Comparison of ENCODE assay signal across 15 cellular contexts in the genomic region with DNA sequence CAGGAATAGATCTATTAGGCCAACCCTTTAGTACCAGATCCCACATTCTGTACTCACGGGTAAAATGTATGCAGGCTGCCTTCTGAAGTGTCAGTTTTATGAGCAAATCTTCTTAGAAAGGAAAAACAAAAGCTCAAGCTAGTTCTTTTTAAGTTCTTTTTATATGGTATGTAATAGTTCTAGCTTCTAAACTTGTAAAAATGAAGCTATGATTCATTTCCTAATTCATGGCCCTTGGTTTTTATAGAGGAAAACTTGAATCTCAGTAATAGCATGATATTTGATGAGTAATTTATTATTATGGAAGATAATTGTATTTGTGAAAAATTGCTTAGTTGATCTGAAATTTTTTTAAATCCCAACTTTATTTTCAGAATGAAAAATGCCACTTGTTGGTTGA. TPM values are rescaled to one million over a fixed set of nuclear protein-coding genes. Genes with fewer than 3 reads are reported as not detected.
DNase-seq lines count a peak whose midpoint lies in the region; ATAC-seq and TF ChIP-seq lines count a peak whose summit lies in the region.
"Had no signal": no experiment of that assay in that cellular context is flagged by ENCODE, and none has a peak within 500 bp of the region (broad histone marks: within the 10 kb centered on the region; RNA-seq: fewer than 3 reads in every experiment).

No MANE protein-coding gene starts in this region.

- no peaks in the 10 kb centered on the region for H3K9me3 Mint-ChIP-seq in activated T-cell treated with anti-CD3 and anti-CD28 coated beads, Interleukin-2, amount 50 U/mL, for 24 hours
- H3K9me3 Mint-ChIP-seq in stimulated activated effector memory CD8-positive, alpha-beta T cell treated with anti-CD3 and anti-CD28 coated beads, Interleukin-12 subunit alpha, Interleukin-12 subunit beta, amount 100 ng/mL, for 72 hours = no peaks in the 10 kb centered on the region
- no peaks in the 10 kb centered on the region for H3K9me3 Mint-ChIP-seq in neural progenitor cell
- H3K9me3 Mint-ChIP-seq: CD4-positive, alpha-beta T cell; GM23338 had no signal

- ATAC-seq in stimulated activated effector memory CD8-positive, alpha-beta T cell treated with anti-CD3 and anti-CD28 coated beads, Interleukin-12 subunit alpha, Interleukin-12 subunit beta, amount 100 ng/mL, for 72 hours = no peak
- ATAC-seq: GM23338 had no signal

- no peak overlapping the region for H3K27ac ChIP-seq in neural progenitor cell
- H3K27ac ChIP-seq: 22Rv1 had no signal

- TF ChIP-seq CTCF in neural progenitor cell (IDR thresholded peaks at IDR 0.05) = no peak

- H3F3A ChIP-seq in neural progenitor cell (ENCODE audit: low read depth) = no peaks in the 10 kb centered on the region

- H3K4me1 ChIP-seq in neural progenitor cell = no peaks in the 10 kb centered on the region

- peaks cover 35% of the 10 kb centered on the region for H3K4me1 Mint-ChIP-seq in activated T-cell treated with anti-CD3 and anti-CD28 coated beads, Interleukin-2, amount 50 U/mL, for 24 hours (ENCODE audit: low read depth)
- H3K4me1 Mint-ChIP-seq in stimulated activated effector memory CD8-positive, alpha-beta T cell treated with anti-CD3 and anti-CD28 coated beads, Interleukin-12 subunit alpha, Interleukin-12 subunit beta, amount 100 ng/mL, for 72 hours = peaks cover 19% of the 10 kb centered on the region
- H3K4me1 Mint-ChIP-seq in neural progenitor cell = no peaks in the 10 kb centered on the region

- no peak overlapping the region for H3K4me3 ChIP-seq in neural progenitor cell
- H3K4me3 ChIP-seq: GM23338 had no signal

- H3K27ac Mint-ChIP-seq in activated T-cell treated with anti-CD3 and anti-CD28 coated beads, Interleukin-2, amount 50 U/mL, for 24 hours = peak overlapping the region; percentile 52
- H3K27ac Mint-ChIP-seq in stimulated activated effector memory CD8-positive, alpha-beta T cell treated with anti-CD3 and anti-CD28 coated beads, Interleukin-12 subunit alpha, Interleukin-12 subunit beta, amount 100 ng/mL, for 72 hours = peak overlapping the region; percentile 49
- H3K27ac Mint-ChIP-seq in neural progenitor cell = no peak overlapping the region
- H3K27ac Mint-ChIP-seq: GM23338 had no signal

- H3K27me3 Mint-ChIP-seq in activated T-cell treated with anti-CD3 and anti-CD28 coated beads, Interleukin-2, amount 50 U/mL, for 24 hours = no peaks in the 10 kb centered on the region
- H3K27me3 Mint-ChIP-seq in neural progenitor cell (ENCODE audit: insufficient read depth, low read depth) = no peaks in the 10 kb centered on the region
- H3K27me3 Mint-ChIP-seq: CD4-positive, alpha-beta T cell had no signal

- H3K36me3 Mint-ChIP-seq in activated T-cell treated with anti-CD3 and anti-CD28 coated beads, Interleukin-2, amount 50 U/mL, for 24 hours (ENCODE audit: low read depth) = peaks cover 92% of the 10 kb centered on the region
- H3K36me3 Mint-ChIP-seq in stimulated activated effector memory CD8-positive, alpha-beta T cell treated with anti-CD3 and anti-CD28 coated beads, Interleukin-12 subunit alpha, Interleukin-12 subunit beta, amount 100 ng/mL, for 72 hours = peaks cover 91% of the 10 kb centered on the region
- H3K36me3 Mint-ChIP-seq in neural progenitor cell = peaks cover 13% of the 10 kb centered on the region

- no peaks in the 10 kb centered on the region for H4K20me1 ChIP-seq in neural progenitor cell (ENCODE audit: low read depth)

- H3K9ac ChIP-seq in neural progenitor cell = no peak overlapping the region

- no peaks in the 10 kb centered on the region for H3K27me3 ChIP-seq in neural progenitor cell

- H3K4me2 ChIP-seq in neural progenitor cell = no peak overlapping the region
- H3K4me2 ChIP-seq: GM23338 had no signal

- no peaks in the 10 kb centered on the region for H3K79me2 ChIP-seq in neural progenitor cell (ENCODE audit: low read depth)

- H2AFZ ChIP-seq in neural progenitor cell (replicated peaks) = no peak overlapping the region
- H2AFZ ChIP-seq: GM23338 had no signal

- DNase-seq in activated T-cell treated with anti-CD3 and anti-CD28 coated beads, Interleukin-2, amount 50 U/mL, for 24 hours = no peak
- DNase-seq in activated T-cell treated with anti-CD3 and anti-CD28 coated beads, Interleukin-2, amount 50 U/mL, for 48 hours = no peak
- DNase-seq in EH (ENCODE audit: low read depth) = peak; percentile 56
- DNase-seq in dermis blood vessel endothelial cell = peak; percentile 46
- no peak for DNase-seq in stimulated activated effector memory CD8-positive, alpha-beta T cell treated with anti-CD3 and anti-CD28 coated beads, Interleukin-12 subunit alpha, Interleukin-12 subunit beta, amount 100 ng/mL, for 72 hours (ENCODE audit: low spot score in 2 of 2)
- no peak for DNase-seq in neural progenitor cell (ENCODE audit: low spot score)
- no peak for DNase-seq in HCEC 1CT
- DNase-seq: C1 segment of cervical spinal cord; Calu3; CD4-positive, alpha-beta T cell; DMS 273 treated with DMSO at 0.1 percent for 48 hours; H7; IMR-90 had no signal

- no peak overlapping the region for H3K4me3 Mint-ChIP-seq in activated T-cell treated with anti-CD3 and anti-CD28 coated beads, Interleukin-2, amount 50 U/mL, for 24 hours
- no peak overlapping the region for H3K4me3 Mint-ChIP-seq in stimulated activated effector memory CD8-positive, alpha-beta T cell treated with anti-CD3 and anti-CD28 coated beads, Interleukin-12 subunit alpha, Interleukin-12 subunit beta, amount 100 ng/mL, for 72 hours
- H3K4me3 Mint-ChIP-seq in neural progenitor cell = no peak overlapping the region
- H3K4me3 Mint-ChIP-seq: CD4-positive, alpha-beta T cell; GM23338 had no signal

- H3K36me3 ChIP-seq in neural progenitor cell = no peaks in the 10 kb centered on the region

- no peaks in the 10 kb centered on the region for H3K9me3 ChIP-seq in neural progenitor cell (ENCODE audit: low read depth)

RNA-seq across cellular contexts. Expression of a gene that starts 54.3 kb away (rescaled TPM):
- total RNA-seq in dermis blood vessel endothelial cell (80.3 and 99.9 TPM in 2 replicates), neural progenitor cell (ENCODE audit: low replicate concordance) (33.5 and 42.7 TPM in 2 replicates)

Comparison
In these comparisons a context has a peak if more than half of its experiments do, and no peak if none do; other contexts are left out.
1. DNase-seq: peak in EH (single experiment) and dermis blood vessel endothelial cell (single experiment); none in activated T-cell treated with anti-CD3 and anti-CD28 coated beads, Interleukin-2, amount 50 U/mL, for 24 hours (single experiment), activated T-cell treated with anti-CD3 and anti-CD28 coated beads, Interleukin-2, amount 50 U/mL, for 48 hours (0 of 2), stimulated activated effector memory CD8-positive, alpha-beta T cell treated with anti-CD3 and anti-CD28 coated beads, Interleukin-12 subunit alpha, Interleukin-12 subunit beta, amount 100 ng/mL, for 72 hours (0 of 2), neural progenitor cell (single experiment) and HCEC 1CT (single experiment).